8 cellular contexts compared by ENCODE assay signal in genomic region chr17:75346906-75347305, GRCh38. TPM values are rescaled to one million over a fixed set of nuclear protein-coding genes. Genes with fewer than 3 reads are reported as not detected.
A peak's percentile ranks its signal among the peaks of the same experiment; 100 is the strongest.
DNase-seq lines count a peak whose midpoint lies in the region; ATAC-seq and TF ChIP-seq lines count a peak whose summit lies in the region.

No MANE protein-coding gene starts in this region.

- H3K4me2 ChIP-seq in IMR-90 (ENCODE audit: low read depth, low read length), result 0 out of 2 replicates have a peak overlapping the region, but pooled peaks have one; percentile 31

- TF ChIP-seq RAD21 in IMR-90 (IDR thresholded peaks at IDR 0.05; ENCODE audit: low read length), result no peak

- ATAC-seq in IMR-90 (ENCODE audit: low read depth) (peak; percentile 85), naive B cell (ENCODE audit: low read depth in 2 of 2) (no peak), GM21619 (IDR thresholded peaks at IDR 0.05; ENCODE audit: unreplicated experiment) (no peak)
- ATAC-seq in activated naive CD4-positive, alpha-beta T cell treated with anti-CD3 and anti-CD28 coated beads, Interleukin-2, amount 50 U/mL, for 72 hours, result peak; percentile 30 to 58

- no peak overlapping the region for H2BK5ac ChIP-seq in IMR-90 (ENCODE audit: low read depth, low read length, poor library complexity, severe bottlenecking)

- H3K4me3 ChIP-seq in IMR-90 (ENCODE audit: insufficient read depth, low read depth, low read length), result no peak overlapping the region

- no peak overlapping the region for H4K8ac ChIP-seq in IMR-90 (ENCODE audit: low read depth in 2 of 2, low read length in 2 of 2)

- H3K4me1 ChIP-seq in IMR-90 (ENCODE audit: control insufficient read depth, insufficient read depth, low read length), result peaks cover 7% of the 10 kb centered on the region

- H3K27me3 Mint-ChIP-seq in naive B cell, result no peaks in the 10 kb centered on the region

- H4K91ac ChIP-seq in IMR-90 (ENCODE audit: insufficient read depth, low read depth, low read length), result peak overlapping the region; percentile 12; the same call in 1 of the 2 replicates

- H3K9ac ChIP-seq in IMR-90 (ENCODE audit: low read depth, low read length), result no peak overlapping the region

- DNase-seq in Daoy (ENCODE audit: low read depth) (peak; percentile 69), IMR-90 (peak; percentile 72), naive B cell (no peak), medulla oblongata (ENCODE audit: extremely low spot score) (no peak), RPMI8226 (no peak), hypothalamus (lab: John Stamatoyannopoulos, UW) (no peak)
- DNase-seq in activated naive CD4-positive, alpha-beta T cell treated with anti-CD3 and anti-CD28 coated beads, Interleukin-2, amount 50 U/mL, for 72 hours (ENCODE audit: low spot score in 2 of 2), result no peak

- H3K79me1 ChIP-seq in IMR-90 (ENCODE audit: low read depth in 1 of 2, low read length in 2 of 2), result peaks cover 58 to 90% of the 10 kb centered on the region in 2 experiments

- H3K9me3 Mint-ChIP-seq in activated naive CD4-positive, alpha-beta T cell treated with anti-CD3 and anti-CD28 coated beads, Interleukin-2, amount 50 U/mL, for 72 hours, result no peaks in the 10 kb centered on the region
- H3K9me3 Mint-ChIP-seq in naive B cell, result peaks cover 0 to 1% (median 0%) of the 10 kb centered on the region in 7 donors

- peak overlapping the region; percentile 80 to 92 for H3K27ac Mint-ChIP-seq in activated naive CD4-positive, alpha-beta T cell treated with anti-CD3 and anti-CD28 coated beads, Interleukin-2, amount 50 U/mL, for 72 hours
- H3K27ac Mint-ChIP-seq in naive B cell, result peak overlapping the region; percentile 75 to 99 (median 95)

- in situ Hi-C loops in IMR-90 (cut with MboI; ENCODE audit: low sequenced_read_pairs), result no loop called here

- intact Hi-C loops in IMR-90 (cut with micrococcal nuclease), result no loop called here

- no peak overlapping the region for H3K27ac ChIP-seq in IMR-90 (ENCODE audit: insufficient read depth, low read length)

- H3K9me1 ChIP-seq in IMR-90 (ENCODE audit: insufficient read depth, low read length), result peaks cover 28% of the 10 kb centered on the region

- no peak overlapping the region for H4K5ac ChIP-seq in IMR-90 (ENCODE audit: low read depth, low read length)

- H2AK9ac ChIP-seq in IMR-90 (replicated peaks; ENCODE audit: low read depth, low read length, poor library complexity), result peak overlapping the region; percentile 71

- no peak overlapping the region for H2BK15ac ChIP-seq in IMR-90 (ENCODE audit: low read depth, low read length)

- no peak for TF ChIP-seq POLR2A in IMR-90 (IDR thresholded peaks at IDR 0.05; ENCODE audit: low read depth, low read length)

- CTCF ChIA-PET in IMR-90 (lab: Yijun Ruan, JAX), result no interaction called here

- dilution Hi-C loops in IMR-90 (cut with HindIII; ENCODE audit: low sequenced_read_pairs, unreplicated experiment), result no loop called here

- TF ChIP-seq CTCF in IMR-90 (conservative IDR thresholded peaks at IDR 0.05; ENCODE audit: low read depth, low read length), result no peak

- no peak overlapping the region for H2BK20ac ChIP-seq in IMR-90 (ENCODE audit: low read depth, low read length)

- H3K36me3 Mint-ChIP-seq in activated naive CD4-positive, alpha-beta T cell treated with anti-CD3 and anti-CD28 coated beads, Interleukin-2, amount 50 U/mL, for 72 hours, result no peaks in the 10 kb centered on the region
- peaks cover 0 to 8% of the 10 kb centered on the region in 2 donors for H3K36me3 Mint-ChIP-seq in naive B cell

- no peaks in the 10 kb centered on the region for H3K36me3 ChIP-seq in IMR-90 (ENCODE audit: control insufficient read depth, insufficient read depth, low read length)

- no peak overlapping the region for H2AFZ ChIP-seq in IMR-90 (replicated peaks; ENCODE audit: low read length, poor library complexity)

- POLR2A ChIA-PET in IMR-90 (lab: Charles Lee; ENCODE audit: unreplicated experiment), result no interaction called here

- H3K23ac ChIP-seq in IMR-90 (ENCODE audit: low read depth, low read length), result no peak overlapping the region; the same call in none of the 2 replicates

- H3K9me3 ChIP-seq in IMR-90 (ENCODE audit: control insufficient read depth, insufficient read depth, low read length), result no peaks in the 10 kb centered on the region

- H3K14ac ChIP-seq in IMR-90 (replicated peaks; ENCODE audit: low read depth, low read length), result peak overlapping the region; percentile 58; the same call in 1 of the 2 replicates

- H3K56ac ChIP-seq in IMR-90 (ENCODE audit: extremely low read depth, insufficient read depth, low read length), result no peak overlapping the region

- no peak overlapping the region for H2BK120ac ChIP-seq in IMR-90 (ENCODE audit: low read depth, low read length)

- 56% methylated on average over 1 of the region's 6 CpGs; no CpG with 5 or more reads in 1 of the 2 experiments for WGBS in IMR-90 (ENCODE audit: extremely low coverage in 2 of 2, insufficient read length in 1 of 2), 2 experiments

- no peak overlapping the region for H3K4ac ChIP-seq in IMR-90 (ENCODE audit: low read depth, low read length)

- H2AK5ac ChIP-seq in IMR-90 (ENCODE audit: low read depth, low read length), result 0 out of 2 replicates have a peak overlapping the region, but pooled peaks have one; percentile 9

- no peak overlapping the region for H3K18ac ChIP-seq in IMR-90 (ENCODE audit: low read depth, low read length)

- peaks cover 74 to 92% (median 87%) of the 10 kb centered on the region in 3 donors for H3K4me1 Mint-ChIP-seq in naive B cell

- peaks cover 85% of the 10 kb centered on the region for H4K20me1 ChIP-seq in IMR-90 (ENCODE audit: insufficient read depth, low read length)

- peak overlapping the region; percentile 85 to 99 (median 94) for H3K4me3 Mint-ChIP-seq in naive B cell

- no peaks in the 10 kb centered on the region for H3K27me3 ChIP-seq in IMR-90 (ENCODE audit: control insufficient read depth, insufficient read depth, low read length)

- BruUV-seq in IMR-90 (replicated peaks; lab: Mats Ljungman, UMichigan), result no TSS peak

TF ChIP-seq in IMR-90, 13 proteins besides CTCF, POLR2A, EP300 and RAD21:
- TF ChIP-seq RFX5 (IDR thresholded peaks at IDR 0.05; ENCODE audit: low read depth, low read length) (no peak), MAZ (IDR thresholded peaks at IDR 0.05; ENCODE audit: borderline replicate concordance, low read depth, low read length) (no peak), SMC3 (IDR thresholded peaks at IDR 0.05; ENCODE audit: low read depth, low read length) (no peak), CEBPB (IDR thresholded peaks at IDR 0.05; ENCODE audit: low read depth, low read length) (no peak), BHLHE40 (IDR thresholded peaks at IDR 0.05; ENCODE audit: low read depth, low read length) (no peak), MAFK (IDR thresholded peaks at IDR 0.05; ENCODE audit: low read depth, low read length) (no peak), NFE2L2 (IDR thresholded peaks at IDR 0.05; ENCODE audit: low read depth, low read length) (no peak), CHD1 (IDR thresholded peaks at IDR 0.05; ENCODE audit: low read depth, low read length) (no peak), RCOR1 (IDR thresholded peaks at IDR 0.05; ENCODE audit: insufficient replicate concordance, low read length) (no peak), USF2 (IDR thresholded peaks at IDR 0.05; ENCODE audit: low read depth, low read length) (no peak)
- TF ChIP-seq, protein P1, sequence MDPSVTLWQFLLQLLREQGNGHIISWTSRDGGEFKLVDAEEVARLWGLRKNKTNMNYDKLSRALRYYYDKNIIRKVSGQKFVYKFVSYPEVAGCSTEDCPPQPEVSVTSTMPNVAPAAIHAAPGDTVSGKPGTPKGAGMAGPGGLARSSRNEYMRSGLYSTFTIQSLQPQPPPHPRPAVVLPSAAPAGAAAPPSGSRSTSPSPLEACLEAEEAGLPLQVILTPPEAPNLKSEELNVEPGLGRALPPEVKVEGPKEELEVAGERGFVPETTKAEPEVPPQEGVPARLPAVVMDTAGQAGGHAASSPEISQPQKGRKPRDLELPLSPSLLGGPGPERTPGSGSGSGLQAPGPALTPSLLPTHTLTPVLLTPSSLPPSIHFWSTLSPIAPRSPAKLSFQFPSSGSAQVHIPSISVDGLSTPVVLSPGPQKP (IDR thresholded peaks at IDR 0.05; ENCODE audit: borderline replicate concordance, low read depth, low read length), result no peak

RNA-seq across cellular contexts. Expression of gene SLC25A19, which starts 57.7 kb away (rescaled TPM):
- total RNA-seq in Daoy (2014; rRNA removed; shearing (Covaris generic)), result 19.4 and 30.9 TPM in 2 replicates
- total RNA-seq in IMR-90 (2012; rRNA removed), result 8.3 and 9.1 TPM in 2 replicates
- polyA plus RNA-seq in IMR-90 (2012; rRNA removed) (9.2 and 10.1 TPM in 2 replicates), naive B cell (ENCODE audit: low read depth in 6 of 6) (10 to 100 TPM; 26.1 to 41.8 (median 31.3) TPM)
- 6.8 and 8.2 TPM in 2 replicates for polyA plus RNA-seq in IMR-90 (2012; cell fraction: cytosol; rRNA removed)
- 7.1 and 9.9 TPM in 2 replicates for polyA plus RNA-seq in IMR-90 (2012; cell fraction: nucleus; rRNA removed; ENCODE audit: low replicate concordance)
- 100 to 1,000 TPM in 1 of 2 donors, 10 to 100 TPM in 1; 74.4 to 110 TPM for total RNA-seq in activated naive CD4-positive, alpha-beta T cell treated with anti-CD3 and anti-CD28 coated beads, Interleukin-2, amount 50 U/mL, for 72 hours

RNA-seq across cellular contexts. Expression of gene GRB2, which starts 58.6 kb away (rescaled TPM):
- total RNA-seq in Daoy (2014; rRNA removed; shearing (Covaris generic)), result 133 and 262 TPM in 2 replicates
- total RNA-seq in IMR-90 (2012; rRNA removed), result 45.0 and 49.3 TPM in 2 replicates
- polyA plus RNA-seq in IMR-90 (2012; rRNA removed) (56.9 and 62.1 TPM in 2 replicates), naive B cell (ENCODE audit: low read depth in 6 of 6) (100 to 1,000 TPM; 281 to 361 (median 305) TPM)
- 137 and 237 TPM in 2 replicates for polyA plus RNA-seq in IMR-90 (2012; cell fraction: cytosol; rRNA removed)
- 49.2 and 98.6 TPM in 2 replicates for polyA plus RNA-seq in IMR-90 (2012; cell fraction: nucleus; rRNA removed; ENCODE audit: low replicate concordance)
- total RNA-seq in activated naive CD4-positive, alpha-beta T cell treated with anti-CD3 and anti-CD28 coated beads, Interleukin-2, amount 50 U/mL, for 72 hours, result 100 to 1,000 TPM; 163 to 180 TPM

Comparison
In these comparisons a context has a peak if more than half of its experiments do, and no peak if none do; other contexts are left out.
1. DNase-seq: peak in Daoy (single experiment) and IMR-90 (single experiment); none in activated naive CD4-positive, alpha-beta T cell treated with anti-CD3 and anti-CD28 coated beads, Interleukin-2, amount 50 U/mL, for 72 hours (0 of 2), naive B cell (single experiment), medulla oblongata (single experiment), RPMI8226 (single experiment) and hypothalamus (0 of 51).
2. ATAC-seq: peak in IMR-90 (single experiment) and activated naive CD4-positive, alpha-beta T cell treated with anti-CD3 and anti-CD28 coated beads, Interleukin-2, amount 50 U/mL, for 72 hours (2 of 2); none in naive B cell (0 of 2) and GM21619 (single experiment).